Comparison of ENCODE assay signal across 21 cellular contexts in the genomic region with DNA sequence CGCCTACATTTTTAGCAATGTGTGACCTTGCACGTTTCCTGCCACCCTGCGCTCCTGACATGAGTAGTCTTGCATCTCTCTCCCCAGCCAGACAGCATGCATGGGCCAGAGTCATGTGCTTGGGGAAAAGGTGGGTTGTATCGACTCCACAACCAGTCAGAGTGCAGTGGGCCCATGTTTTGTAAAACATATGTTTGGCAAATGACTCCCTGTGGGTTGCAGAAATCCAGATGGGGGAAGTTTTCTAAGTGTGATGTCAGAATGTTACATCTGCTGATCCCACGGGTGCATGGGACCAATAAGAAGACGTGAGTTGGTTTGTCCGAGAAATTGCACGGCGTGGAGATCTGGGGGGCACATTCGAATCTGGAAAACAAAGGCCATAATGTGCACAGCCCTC.
"Had no signal": no experiment of that assay in that cellular context is flagged by ENCODE, and none has a peak within 500 bp of the region (broad histone marks: within the 10 kb centered on the region; RNA-seq: fewer than 3 reads in every experiment).

No MANE protein-coding gene starts in this region.

- H3K27ac Mint-ChIP-seq: dendritic cell treated with granulocyte-macrophage colony-stimulating factor and Interleukin-4, amounts not matched to agents 40 ng/mL and 50 ng/mL, for 4 days; natural killer cell treated with Interleukin-12 subunit alpha and Interleukin-12 subunit beta and Interleukin-15 and Interleukin-18, amount 100 ng/mL, for 72 hours; neural progenitor cell; progenitor cell of endocrine pancreas; type B pancreatic cell had no signal

- H3K36me3 Mint-ChIP-seq: natural killer cell treated with Interleukin-12 subunit alpha and Interleukin-12 subunit beta and Interleukin-15 and Interleukin-18, amount 100 ng/mL, for 72 hours; neural progenitor cell; type B pancreatic cell had no signal

- H3K27me3 ChIP-seq: neural progenitor cell, ovary, thyroid gland had no signal

- H3K9me3 ChIP-seq: ovary, suprapubic skin, thyroid gland had no signal

- ATAC-seq: foreskin keratinocyte; left colon; left ventricle myocardium superior; natural killer cell treated with Interleukin-12 subunit alpha and Interleukin-12 subunit beta and Interleukin-15 and Interleukin-18, amount 100 ng/mL, for 72 hours; right cardiac atrium; stimulated activated naive CD8-positive, alpha-beta T cell treated with anti-CD3 and anti-CD28 coated beads, Interleukin-15, Interleukin-2, amounts not matched to agents 100 U/mL and 50 U/mL, for 24 hours had no signal

- DNase-seq: erythroblast; foreskin keratinocyte; left colon; left ventricle myocardium superior; mesenchymal stem cell; midbrain; nucleus accumbens; ovary; right cardiac atrium; small intestine; stimulated activated CD4-positive, alpha-beta T cell treated with anti-CD3 and anti-CD28 coated beads, Interleukin-2, amount 100 ng/mL, for 48 hours; stimulated activated naive CD8-positive, alpha-beta T cell treated with anti-CD3 and anti-CD28 coated beads, Interleukin-15, Interleukin-2, amounts not matched to agents 100 U/mL and 50 U/mL, for 24 hours; thyroid gland had no signal

- H3K9me3 Mint-ChIP-seq: dendritic cell treated with granulocyte-macrophage colony-stimulating factor and Interleukin-4, amounts not matched to agents 40 ng/mL and 50 ng/mL, for 4 days; natural killer cell treated with Interleukin-12 subunit alpha and Interleukin-12 subunit beta and Interleukin-15 and Interleukin-18, amount 100 ng/mL, for 72 hours; type B pancreatic cell had no signal

- H3K4me3 ChIP-seq: hepatocyte, lung, neural progenitor cell, ovary, suprapubic skin, thyroid gland had no signal

- H3K4me2 ChIP-seq: hepatocyte, neural progenitor cell had no signal

- H2AFZ ChIP-seq: hepatocyte, neural progenitor cell had no signal

- H3K4me1 ChIP-seq: foreskin keratinocyte, suprapubic skin had no signal

- H3K36me3 ChIP-seq: neural progenitor cell, ovary, suprapubic skin, thyroid gland had no signal

- H3K27ac ChIP-seq: foreskin keratinocyte, hepatocyte, neural progenitor cell, ovary, suprapubic skin, thyroid gland had no signal

- H3K9ac ChIP-seq: neural progenitor cell had no signal

- H3K4me3 Mint-ChIP-seq: dendritic cell treated with granulocyte-macrophage colony-stimulating factor and Interleukin-4, amounts not matched to agents 40 ng/mL and 50 ng/mL, for 4 days; natural killer cell treated with Interleukin-12 subunit alpha and Interleukin-12 subunit beta and Interleukin-15 and Interleukin-18, amount 100 ng/mL, for 72 hours; neural progenitor cell; type B pancreatic cell had no signal
